ENCODE assay signal across 23 cellular contexts in the genomic region with DNA sequence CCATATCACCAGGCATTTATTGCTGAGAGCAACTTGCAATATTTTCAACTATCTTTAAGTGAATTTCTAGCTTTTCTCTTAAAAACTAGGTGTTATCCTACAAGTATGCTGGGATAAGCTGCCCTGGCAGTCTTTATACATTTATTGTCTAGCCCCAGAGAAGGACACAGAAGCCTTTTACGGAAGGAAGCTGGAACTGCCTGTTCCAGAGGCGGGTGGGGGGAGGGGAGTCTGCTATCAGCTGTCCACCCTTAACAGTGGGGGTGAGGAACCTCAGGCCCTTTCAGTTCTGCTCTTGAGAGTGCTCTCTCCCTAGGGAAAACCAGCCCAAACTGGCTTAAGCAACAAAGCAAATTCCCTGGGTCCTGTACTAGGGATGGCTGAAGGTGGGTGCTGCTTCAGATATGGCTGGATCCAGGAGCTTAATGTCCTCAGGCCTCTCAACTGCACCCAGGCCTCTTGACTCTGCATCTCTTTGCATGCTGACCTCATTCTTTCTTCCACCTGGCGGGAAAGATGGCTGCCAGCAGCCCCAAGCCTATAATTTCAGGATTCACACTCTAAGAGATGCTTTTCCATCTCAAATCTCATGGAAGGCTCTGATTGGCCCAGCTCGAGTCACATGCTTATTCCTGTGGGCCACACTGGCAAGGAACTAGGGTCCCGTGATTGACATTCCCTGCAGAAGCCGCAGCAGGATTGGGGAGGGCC. TPM values are rescaled to one million over a fixed set of nuclear protein-coding genes. Genes with fewer than 3 reads are reported as not detected.
DNase-seq lines count a peak whose midpoint lies in the region; ATAC-seq, FAIRE-seq and TF ChIP-seq lines count a peak whose summit lies in the region.
"Had no signal": no experiment of that assay in that cellular context is flagged by ENCODE, and none has a peak within 500 bp of the region (broad histone marks: within the 10 kb centered on the region; RNA-seq: fewer than 3 reads in every experiment).

No MANE protein-coding gene starts in this region.

- ATAC-seq in K562: no peak
- ATAC-seq: SK-N-SH treated with all-trans-retinoic acid at 6 μM for 48 hours had no signal

- H3K36me3 ChIP-seq in K562 (ENCODE audit: control insufficient read depth, insufficient read depth, low read length) (no peaks in the 10 kb centered on the region), HAP-1 (replicated peaks) (no peaks in the 10 kb centered on the region), ovary (no peaks in the 10 kb centered on the region)
- H3K36me3 ChIP-seq: BLaER1 had no signal

- TF ChIP-seq EP300 in K562 (IDR thresholded peaks at IDR 0.05; ENCODE audit: low read length) (no peak), ovary (IDR thresholded peaks at IDR 0.05) (no peak)

- no peaks in the 10 kb centered on the region for H3K9me1 ChIP-seq in K562 (ENCODE audit: control insufficient read depth, insufficient read depth, low read length)

- H3K9ac ChIP-seq in K562 (ENCODE audit: insufficient read depth in 1 of 2, low read depth in 2 of 2, low read length in 2 of 2): no peak overlapping the region
- H3K9ac ChIP-seq: BLaER1 had no signal

- no TSS peak for BruUV-seq in K562 (replicated peaks; lab: Mats Ljungman, UMichigan)

- TF ChIP-seq CTCF in NB4 (IDR thresholded peaks at IDR 0.05; ENCODE audit: low read depth, low read length): no peak
- TF ChIP-seq CTCF in K562 (IDR thresholded peaks at IDR 0.05 in 2 of 3, conservative IDR thresholded peaks at IDR 0.05 in 1 of 3; ENCODE audit: insufficient read depth in 2 of 3, low read depth in 1 of 3, low read length in 3 of 3): no peak
- no peak for TF ChIP-seq CTCF in ovary (IDR thresholded peaks at IDR 0.05)

- intact Hi-C loops in K562 (cut with micrococcal nuclease): no loop called here
- intact Hi-C loops in ovary (cut with DNase I): no loop called here

- H4K20me1 ChIP-seq in K562 (replicated peaks; ENCODE audit: control insufficient read depth, insufficient read depth, low read length): no peaks in the 10 kb centered on the region; the same call in 1 of the 2 replicates
- H4K20me1 ChIP-seq: BLaER1 had no signal

- no peak for FAIRE-seq in K562 (lab: Jason Lieb, UNC)

- TF ChIP-seq POLR2A in NB4 (IDR thresholded peaks at IDR 0.05; ENCODE audit: extremely low read depth, insufficient read length) (no peak), K562 (conservative IDR thresholded peaks at IDR 0.05) (no peak), ovary (IDR thresholded peaks at IDR 0.05) (no peak)

- WGBS in K562 (ENCODE audit: insufficient coverage, low coverage, missing lambda C conversion rate): 2% methylated on average over 6 of the region's 6 CpGs
- 72 to 84% (median 76%) methylated on average over 6 of the region's 6 CpGs for WGBS in ovary, 3 donors

- peaks cover 0 to 5% of the 10 kb centered on the region in 2 experiments; a peak in 1 of 5 replicates for H3K4me1 ChIP-seq in K562 (replicated peaks in 1 of 2; ENCODE audit: control insufficient read depth in 2 of 2, insufficient read depth in 2 of 2, low read length in 2 of 2)
- no peaks in the 10 kb centered on the region for H3K4me1 ChIP-seq in HAP-1
- peaks cover 5% of the 10 kb centered on the region for H3K4me1 ChIP-seq in ovary (ENCODE audit: insufficient read depth)
- H3K4me1 ChIP-seq: Caco-2 had no signal

- H3K9me3 ChIP-seq in K562 (replicated peaks; ENCODE audit: control insufficient read depth, insufficient read depth, low read depth, low read length) (no peaks in the 10 kb centered on the region), HAP-1 (no peaks in the 10 kb centered on the region), ovary (no peaks in the 10 kb centered on the region)
- H3K9me3 ChIP-seq: BLaER1, Caco-2 had no signal

- in situ Hi-C loops in K562 (cut with MboI): no loop called here
- in situ Hi-C loops in HAP-1 (cut with MboI; ENCODE audit: low sequenced_read_pairs): no loop called here

- H3K4me3 ChIP-seq in NB4 (ENCODE audit: low read depth, low read length) (no peak overlapping the region), K562 (no peak overlapping the region), HAP-1 (no peak overlapping the region), ovary (no peak overlapping the region)
- H3K4me3 ChIP-seq: BLaER1 had no signal

- DNase-seq in NB4 (ENCODE audit: low read depth) (peak; percentile 39), K562 (ENCODE audit: extremely low read depth in 1 of 4, low spot score in 3 of 4) (no peak), substantia nigra (lab: John Stamatoyannopoulos, UW) (peak in 24 of 49 donors; percentile 5 to 58 (median 22)), HAP-1 (ENCODE audit: low spot score in 2 of 2) (no peak), ovary (no peak), foreskin melanocyte (no peak)
- no peak for DNase-seq in activated T-cell treated with anti-CD3 and anti-CD28 coated beads, Interleukin-2, amount 50 U/mL, for 48 hours
- DNase-seq: Caco-2; CD4-positive, alpha-beta memory T cell; DMS 273 treated with DMSO at 0.1 percent for 48 hours; DMS79 treated with DMSO at 0.1 percent for 48 hours; HCEC 1CT; Kasumi-1; NCI-H1092 treated with DMSO at 0.1 percent for 48 hours; NCI-H1436 treated with DMSO at 0.1 percent for 48 hours; NCI-H1930 had no signal

- no peak for TF ChIP-seq RAD21 in K562 (CRISPR knock-in tag; conservative IDR thresholded peaks at IDR 0.05 in 1 of 2, IDR thresholded peaks at IDR 0.05 in 1 of 2)

- H3K79me2 ChIP-seq in K562 (ENCODE audit: control insufficient read depth, insufficient read depth, low read length): no peaks in the 10 kb centered on the region

- H3K27ac ChIP-seq in K562 (ENCODE audit: extremely low read depth, low read depth, low read length) (no peak overlapping the region), layer of hippocampus (ENCODE audit: low read depth, low read length) (peak overlapping the region; percentile 85), substantia nigra (ENCODE audit: low read depth, low read length, poor library complexity, severe bottlenecking) (peak overlapping the region; percentile 90), ovary (no peak overlapping the region)
- H3K27ac ChIP-seq: BLaER1, RWPE1 had no signal

- CTCF ChIA-PET in K562 (lab: Yijun Ruan, JAX; ENCODE audit: low intra/inter-chr PET ratio): no interaction called here

- POLR2A ChIA-PET in K562 (lab: Yijun Ruan, JAX): interaction anchor here (0.6 to 0.8 kb wide), 2 partner anchors 17 to 40 kb away, joined by 3 to 4 read pairs; a partner anchor contains a TSS

- H2AFZ ChIP-seq in K562 (ENCODE audit: low read depth, low read length): no peak overlapping the region

- H3K27me3 ChIP-seq in K562 (ENCODE audit: control insufficient read depth in 2 of 2, insufficient read depth in 2 of 2, low read length in 2 of 2) (peaks cover 11 to 60% of the 10 kb centered on the region in 2 experiments; a peak in 4 of 5 replicates), layer of hippocampus (ENCODE audit: control insufficient read depth, insufficient read depth, low read length) (no peaks in the 10 kb centered on the region), HAP-1 (ENCODE audit: low read depth) (no peaks in the 10 kb centered on the region), ovary (no peaks in the 10 kb centered on the region)
- H3K27me3 ChIP-seq: BLaER1 had no signal

- no peak overlapping the region for H3K4me2 ChIP-seq in K562 (ENCODE audit: insufficient read depth, low read length)
- H3K4me2 ChIP-seq: BLaER1 had no signal

RNA-seq across cellular contexts. Expression of a gene that starts 16.6 kb away (rescaled TPM):
- 9.5 and 17.8 TPM in 2 replicates for total RNA-seq in K562 (2011; cell fraction: chromatin; rRNA removed; ENCODE audit: low replicate concordance)
- total RNA-seq in K562 (2011; cell fraction: nucleolus; rRNA removed): 19.6 and 28.9 TPM in 2 replicates
- total RNA-seq in K562 (2011; cell fraction: nucleoplasm; rRNA removed): 16.7 and 17.6 TPM in 2 replicates
- total RNA-seq in K562 (2014; rRNA removed) (12.5 and 12.7 TPM in 2 replicates), K562 (2014; rRNA removed; fragmentation: Illumina TruSeq; extraction: Trizol) (3.0 and 3.8 TPM in 2 replicates), K562 (2015; rRNA removed; fragmentation: Illumina TruSeq; extraction: Trizol) (6.9 and 7.2 TPM in 2 replicates), K562 (2021) (11.9 and 12.8 TPM in 2 replicates), ovary (10 to 100 TPM in 2 of 7 donors, 1 to 10 TPM in 5; 4.4 to 14.8 (median 7.1) TPM)
- polyA plus RNA-seq in K562 (2011; rRNA removed) (3.8 and 4.5 TPM in 2 replicates), K562 (2014; fragmentation: Illumina TruSeq; extraction: Trizol) (4.6 and 8.6 TPM in 2 replicates), K562 (2014; fragmentation: Nextera tagmentation; extraction: Ambion mirVana) (under 1 TPM; 0.15 to 0.53 TPM), K562 (2014; rRNA removed) (11.1 and 12.7 TPM in 2 replicates), ovary (1 to 10 TPM; 2.9 to 7.3 TPM)
- polyA plus RNA-seq in K562 (2011; cell fraction: cytosol; rRNA removed): 6.3 and 14.1 TPM in 2 replicates
- 11.2 and 19.4 TPM in 2 replicates for polyA plus RNA-seq in K562 (2011; cell fraction: nucleus; rRNA removed)
- polyA plus RNA-seq in K562 (2012): 6.5 and 8.8 TPM in 2 replicates
- 2.8 and 5.7 TPM in 2 replicates for polyA minus RNA-seq in K562 (2011; rRNA and poly(A)+ RNA removed)
- polyA minus RNA-seq in K562 (2011; cell fraction: cytosol; rRNA and poly(A)+ RNA removed): 5.6 and 6.1 TPM in 2 replicates
- polyA minus RNA-seq in K562 (2011; cell fraction: nucleus; rRNA and poly(A)+ RNA removed): 7.6 and 9.0 TPM in 2 replicates

RNA-seq across cellular contexts. Expression of a gene that starts 48.6 kb away (rescaled TPM):
- not detected in 2 replicates for total RNA-seq in K562 (2011; cell fraction: chromatin; rRNA removed; ENCODE audit: low replicate concordance)
- not detected in 2 replicates for total RNA-seq in K562 (2011; cell fraction: nucleolus; rRNA removed)
- not detected in 2 replicates for total RNA-seq in K562 (2011; cell fraction: nucleoplasm; rRNA removed)
- total RNA-seq in K562 (2014; rRNA removed) (not detected in 2 replicates), K562 (2014; rRNA removed; fragmentation: Illumina TruSeq; extraction: Trizol) (not detected in 2 replicates), K562 (2015; rRNA removed; fragmentation: Illumina TruSeq; extraction: Trizol) (not detected in 2 replicates), K562 (2021) (not detected in 2 replicates), ovary (1 to 10 TPM in 5 of 7 donors, under 1 TPM in 1, not detected in 1; 0.37 to 7.1 (median 3.2) TPM)
- polyA plus RNA-seq in K562 (2011; rRNA removed) (not detected in 2 replicates), K562 (2014; fragmentation: Illumina TruSeq; extraction: Trizol) (not detected in 2 replicates), K562 (2014; fragmentation: Nextera tagmentation; extraction: Ambion mirVana) (not detected), K562 (2014; rRNA removed) (not detected in 2 replicates), ovary (10 to 100 TPM in 1 of 2 donors, under 1 TPM in 1; 0.57 to 17.5 TPM)
- polyA plus RNA-seq in K562 (2011; cell fraction: cytosol; rRNA removed): not detected in 2 replicates
- not detected in 2 replicates for polyA plus RNA-seq in K562 (2011; cell fraction: nucleus; rRNA removed)
- not detected in 2 replicates for polyA plus RNA-seq in K562 (2012)
- not detected in 2 replicates for polyA minus RNA-seq in K562 (2011; rRNA and poly(A)+ RNA removed)
- polyA minus RNA-seq in K562 (2011; cell fraction: cytosol; rRNA and poly(A)+ RNA removed): not detected in 2 replicates
- not detected in 2 replicates for polyA minus RNA-seq in K562 (2011; cell fraction: nucleus; rRNA and poly(A)+ RNA removed)
- total RNA-seq: Caco-2; CD4-positive, alpha-beta memory T cell; MCF 10A; NCI-H460 had no signal
- polyA plus RNA-seq: CD4-positive, alpha-beta memory T cell; IgD-negative memory B cell had no signal

RNA-seq across cellular contexts. Expression of a gene that starts 54.5 kb away (rescaled TPM):
- total RNA-seq in K562 (2011; cell fraction: chromatin; rRNA removed; ENCODE audit: low replicate concordance): 31.7 and 67.7 TPM in 2 replicates
- 75.3 and 79.9 TPM in 2 replicates for total RNA-seq in K562 (2011; cell fraction: nucleolus; rRNA removed)
- total RNA-seq in K562 (2011; cell fraction: nucleoplasm; rRNA removed): 52.8 and 55.5 TPM in 2 replicates
- total RNA-seq in K562 (2014; rRNA removed): 18.9 and 23.8 TPM in 2 replicates
- 10.7 and 12.3 TPM in 2 replicates for total RNA-seq in K562 (2014; rRNA removed; fragmentation: Illumina TruSeq; extraction: Trizol)
- 14.6 and 17.8 TPM in 2 replicates for total RNA-seq in K562 (2015; rRNA removed; fragmentation: Illumina TruSeq; extraction: Trizol)
- 20.8 and 26.4 TPM in 2 replicates for total RNA-seq in K562 (2021)
- 15.0 and 19.9 TPM in 2 replicates for polyA plus RNA-seq in K562 (2011; rRNA removed)
- polyA plus RNA-seq in K562 (2011; cell fraction: cytosol; rRNA removed): 17.8 and 33.7 TPM in 2 replicates
- 19.2 and 25.1 TPM in 2 replicates for polyA plus RNA-seq in K562 (2011; cell fraction: nucleus; rRNA removed)
- polyA plus RNA-seq in K562 (2012): 15.1 and 16.1 TPM in 2 replicates
- polyA plus RNA-seq in K562 (2014; fragmentation: Illumina TruSeq; extraction: Trizol): 18.3 and 19.0 TPM in 2 replicates
- 1 to 10 TPM; 1.1 to 2.8 TPM for polyA plus RNA-seq in K562 (2014; fragmentation: Nextera tagmentation; extraction: Ambion mirVana)
- polyA plus RNA-seq in K562 (2014; rRNA removed): 18.3 and 18.8 TPM in 2 replicates
- 16.8 and 31.2 TPM in 2 replicates for polyA minus RNA-seq in K562 (2011; rRNA and poly(A)+ RNA removed)
- 9.7 and 14.6 TPM in 2 replicates for polyA minus RNA-seq in K562 (2011; cell fraction: cytosol; rRNA and poly(A)+ RNA removed)
- polyA minus RNA-seq in K562 (2011; cell fraction: nucleus; rRNA and poly(A)+ RNA removed): 13.5 and 16.3 TPM in 2 replicates
- total RNA-seq in ovary: 10 to 100 TPM in 6 of 7 donors, 1 to 10 TPM in 1; 9.1 to 21.3 (median 15.5) TPM
- polyA plus RNA-seq in ovary: 10 to 100 TPM; 13.7 to 19.3 TPM

RNA-seq across cellular contexts. Expression of a gene that starts 59.0 kb away (rescaled TPM):
- 0.44 TPM in 1 of 2 replicates, not detected in the other for total RNA-seq in K562 (2011; cell fraction: chromatin; rRNA removed; ENCODE audit: low replicate concordance)
- total RNA-seq in K562 (2011; cell fraction: nucleolus; rRNA removed): not detected in 2 replicates
- total RNA-seq in K562 (2011; cell fraction: nucleoplasm; rRNA removed): 0.22 TPM in 1 of 2 replicates, not detected in the other
- total RNA-seq in K562 (2014; rRNA removed) (not detected in 2 replicates), K562 (2014; rRNA removed; fragmentation: Illumina TruSeq; extraction: Trizol) (not detected in 2 replicates), K562 (2015; rRNA removed; fragmentation: Illumina TruSeq; extraction: Trizol) (not detected in 2 replicates), K562 (2021) (0.22 TPM in 1 of 2 replicates, not detected in the other), ovary (under 1 TPM; 0.11 to 0.87 (median 0.38) TPM)
- polyA plus RNA-seq in K562 (2011; rRNA removed) (not detected in 2 replicates), K562 (2014; fragmentation: Illumina TruSeq; extraction: Trizol) (not detected in 2 replicates), K562 (2014; fragmentation: Nextera tagmentation; extraction: Ambion mirVana) (not detected), K562 (2014; rRNA removed) (0.11 TPM in 1 of 2 replicates, not detected in the other), ovary (1 to 10 TPM in 1 of 2 donors, under 1 TPM in 1; 0.38 to 1.5 TPM)
- 0.01 and 0.15 TPM in 2 replicates for polyA plus RNA-seq in K562 (2011; cell fraction: cytosol; rRNA removed)
- polyA plus RNA-seq in K562 (2011; cell fraction: nucleus; rRNA removed): 0.01 TPM in 2 replicates
- polyA plus RNA-seq in K562 (2012): not detected in 2 replicates
- not detected in 2 replicates for polyA minus RNA-seq in K562 (2011; rRNA and poly(A)+ RNA removed)
- polyA minus RNA-seq in K562 (2011; cell fraction: cytosol; rRNA and poly(A)+ RNA removed): not detected in 2 replicates
- polyA minus RNA-seq in K562 (2011; cell fraction: nucleus; rRNA and poly(A)+ RNA removed): not detected in 2 replicates
- total RNA-seq: CD4-positive, alpha-beta memory T cell; MCF 10A had no signal
- polyA plus RNA-seq: CD4-positive, alpha-beta memory T cell had no signal

Comparison
In these comparisons a context has a peak if more than half of its experiments do, and no peak if none do; other contexts are left out.
1. H3K27ac ChIP-seq: peak in layer of hippocampus (single experiment) and substantia nigra (single experiment); none in K562 (single experiment) and ovary (0 of 2).